ENCODE assay signal across 13 cellular contexts in the genomic region with DNA sequence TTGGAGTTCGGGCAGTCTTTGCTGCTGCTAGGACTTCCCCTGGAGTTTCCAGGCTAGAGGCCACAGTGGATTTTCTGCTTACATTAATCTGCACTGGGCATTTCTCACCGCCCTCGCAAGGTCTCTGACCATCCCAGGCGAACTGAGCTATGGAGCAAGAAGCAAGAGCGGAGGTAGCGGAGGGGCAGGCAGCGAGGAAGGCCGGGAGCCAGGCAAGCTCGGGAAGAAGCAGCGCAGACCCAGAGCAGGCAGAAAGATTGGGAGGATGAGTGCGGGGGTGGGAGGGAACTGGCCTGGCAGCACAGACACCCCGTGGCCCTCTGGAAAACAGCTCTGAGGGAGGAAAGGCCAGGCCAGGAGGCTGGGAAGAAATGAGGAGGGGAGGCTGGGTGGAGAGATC. TPM values are rescaled to one million over a fixed set of nuclear protein-coding genes. Genes with fewer than 3 reads are reported as not detected.
DNase-seq lines count a peak whose midpoint lies in the region; ATAC-seq and TF ChIP-seq lines count a peak whose summit lies in the region.
"Had no signal": no experiment of that assay in that cellular context is flagged by ENCODE, and none has a peak within 500 bp of the region (broad histone marks: within the 10 kb centered on the region; RNA-seq: fewer than 3 reads in every experiment).

No MANE protein-coding gene starts in this region.

- no peak for TF ChIP-seq POLR2A in tibial nerve (IDR thresholded peaks at IDR 0.05)

- peak in 1 of 2 donors; percentile 6 for TF ChIP-seq EP300 in tibial nerve (IDR thresholded peaks at IDR 0.05)

- no peaks in the 10 kb centered on the region for H3K36me3 ChIP-seq in tibial nerve
- H3K36me3 ChIP-seq: HAP-1, upper lobe of left lung had no signal

- no peaks in the 10 kb centered on the region for H3K27me3 ChIP-seq in tibial nerve
- H3K27me3 ChIP-seq: upper lobe of left lung had no signal

- H3K4me1 ChIP-seq in tibial nerve = peaks cover 0 to 89% (median 47%) of the 10 kb centered on the region in 4 donors

- peak overlapping the region in 3 of 4 donors; percentile 64 to 75 (median 66) for H3K27ac ChIP-seq in tibial nerve

- DNase-seq in activated T-cell treated with anti-CD3 and anti-CD28 coated beads, Interleukin-2, amount 50 U/mL, for 24 hours = no peak
- no peak for DNase-seq in activated T-cell treated with anti-CD3 and anti-CD28 coated beads, Interleukin-2, amount 50 U/mL, for 48 hours
- no peak for DNase-seq in activated T-helper 1 cell treated with anti-CD3 and anti-CD28 coated beads, Interleukin-12 subunit alpha, Interleukin-12 subunit beta, Interleukin-2, Interleukin-4 antibody, amounts not matched to agents 30 ng/mL and 10 ng/mL and 1 ng/mL, durations not matched to agents 14 hours and 24 hours and 36 hours (ENCODE audit: low spot score)
- DNase-seq in memory B cell (ENCODE audit: low spot score in 2 of 2) (no peak), tibial nerve (ENCODE audit: low spot score in 2 of 2) (no peak), ureter (ENCODE audit: low spot score) (no peak), NCI-H1105 (lab: John Stamatoyannopoulos, UW) (no peak), GM10248 (ENCODE audit: extremely low spot score) (no peak)
- DNase-seq: kidney glomerular epithelial cell, NCI-H226, SHP77 treated with DMSO at 0.1 percent for 48 hours, upper lobe of left lung had no signal

- CTCF ChIA-PET in GM10248 (lab: Yijun Ruan, JAX) = interaction anchor here (2.6 to 3.8 kb wide), 2 partner anchors 7 to 112 kb away, joined by 10 to 15 read pairs; no protein-coding TSS in a partner anchor

- no peaks in the 10 kb centered on the region for H3K9me3 Mint-ChIP-seq in activated T-cell treated with anti-CD3 and anti-CD28 coated beads, Interleukin-2, amount 50 U/mL, for 24 hours
- H3K9me3 Mint-ChIP-seq in activated T-helper 1 cell treated with anti-CD3 and anti-CD28 coated beads, Interleukin-12 subunit alpha, Interleukin-12 subunit beta, Interleukin-2, Interleukin-4 antibody, amounts not matched to agents 30 ng/mL and 10 ng/mL and 1 ng/mL, durations not matched to agents 14 hours and 24 hours and 36 hours = no peaks in the 10 kb centered on the region
- peaks cover 4% of the 10 kb centered on the region for H3K9me3 Mint-ChIP-seq in memory B cell

- 36 to 52% methylated on average over 12 of the region's 12 CpGs for WGBS in tibial nerve, 2 donors

- H3K27me3 Mint-ChIP-seq in activated T-cell treated with anti-CD3 and anti-CD28 coated beads, Interleukin-2, amount 50 U/mL, for 24 hours = no peaks in the 10 kb centered on the region
- H3K27me3 Mint-ChIP-seq in activated T-helper 1 cell treated with anti-CD3 and anti-CD28 coated beads, Interleukin-12 subunit alpha, Interleukin-12 subunit beta, Interleukin-2, Interleukin-4 antibody, amounts not matched to agents 30 ng/mL and 10 ng/mL and 1 ng/mL, durations not matched to agents 14 hours and 24 hours and 36 hours (ENCODE audit: insufficient read depth) = no peaks in the 10 kb centered on the region
- no peaks in the 10 kb centered on the region for H3K27me3 Mint-ChIP-seq in memory B cell

- intact Hi-C loops in activated T-helper 1 cell treated with anti-CD3 and anti-CD28 coated beads, Interleukin-12 subunit alpha, Interleukin-12 subunit beta, Interleukin-2, Interleukin-4 antibody, amounts not matched to agents 30 ng/mL and 10 ng/mL and 1 ng/mL, durations not matched to agents 14 hours and 24 hours and 36 hours (cut with micrococcal nuclease) = no loop called here

- no peaks in the 10 kb centered on the region for H3K9me3 ChIP-seq in tibial nerve
- H3K9me3 ChIP-seq: HAP-1, upper lobe of left lung had no signal

- peak overlapping the region; percentile 85 for H3K27ac Mint-ChIP-seq in activated T-cell treated with anti-CD3 and anti-CD28 coated beads, Interleukin-2, amount 50 U/mL, for 24 hours
- peak overlapping the region; percentile 88 for H3K27ac Mint-ChIP-seq in activated T-helper 1 cell treated with anti-CD3 and anti-CD28 coated beads, Interleukin-12 subunit alpha, Interleukin-12 subunit beta, Interleukin-2, Interleukin-4 antibody, amounts not matched to agents 30 ng/mL and 10 ng/mL and 1 ng/mL, durations not matched to agents 14 hours and 24 hours and 36 hours
- H3K27ac Mint-ChIP-seq in memory B cell = peak overlapping the region; percentile 67

- peaks cover 74% of the 10 kb centered on the region for H3K4me1 Mint-ChIP-seq in activated T-cell treated with anti-CD3 and anti-CD28 coated beads, Interleukin-2, amount 50 U/mL, for 24 hours (ENCODE audit: low read depth)
- peaks cover 77% of the 10 kb centered on the region for H3K4me1 Mint-ChIP-seq in activated T-helper 1 cell treated with anti-CD3 and anti-CD28 coated beads, Interleukin-12 subunit alpha, Interleukin-12 subunit beta, Interleukin-2, Interleukin-4 antibody, amounts not matched to agents 30 ng/mL and 10 ng/mL and 1 ng/mL, durations not matched to agents 14 hours and 24 hours and 36 hours (ENCODE audit: low read depth)
- H3K4me1 Mint-ChIP-seq in memory B cell = peaks cover 65% of the 10 kb centered on the region

- POLR2A ChIA-PET in GM10248 (lab: Yijun Ruan, JAX) = interaction anchor here (0.5 kb wide), 1 partner anchor 332 kb away, joined by 4 read pairs; no protein-coding TSS in a partner anchor

- peaks cover 82% of the 10 kb centered on the region for H3K36me3 Mint-ChIP-seq in activated T-cell treated with anti-CD3 and anti-CD28 coated beads, Interleukin-2, amount 50 U/mL, for 24 hours (ENCODE audit: low read depth)
- peaks cover 69% of the 10 kb centered on the region for H3K36me3 Mint-ChIP-seq in activated T-helper 1 cell treated with anti-CD3 and anti-CD28 coated beads, Interleukin-12 subunit alpha, Interleukin-12 subunit beta, Interleukin-2, Interleukin-4 antibody, amounts not matched to agents 30 ng/mL and 10 ng/mL and 1 ng/mL, durations not matched to agents 14 hours and 24 hours and 36 hours (ENCODE audit: low read depth)
- H3K36me3 Mint-ChIP-seq in memory B cell = peaks cover 48% of the 10 kb centered on the region

- H3K4me3 Mint-ChIP-seq in activated T-cell treated with anti-CD3 and anti-CD28 coated beads, Interleukin-2, amount 50 U/mL, for 24 hours = peak overlapping the region; percentile 97
- peak overlapping the region; percentile 96 for H3K4me3 Mint-ChIP-seq in activated T-helper 1 cell treated with anti-CD3 and anti-CD28 coated beads, Interleukin-12 subunit alpha, Interleukin-12 subunit beta, Interleukin-2, Interleukin-4 antibody, amounts not matched to agents 30 ng/mL and 10 ng/mL and 1 ng/mL, durations not matched to agents 14 hours and 24 hours and 36 hours
- peak overlapping the region; percentile 81 for H3K4me3 Mint-ChIP-seq in memory B cell

- TF ChIP-seq CTCF in tibial nerve (IDR thresholded peaks at IDR 0.05) = no peak
- no peak for TF ChIP-seq CTCF in GM10248 (IDR thresholded peaks at IDR 0.05; ENCODE audit: control extremely low read depth, extremely low read depth, low read depth, missing control alignments)

- no peak overlapping the region for H3K4me3 ChIP-seq in tibial nerve
- H3K4me3 ChIP-seq: HAP-1 had no signal

- ATAC-seq in memory B cell (ENCODE audit: low read depth) = no peak

RNA-seq across cellular contexts. Expression of a gene that starts 3.8 kb away (rescaled TPM):
- total RNA-seq in activated T-helper 1 cell treated with anti-CD3 and anti-CD28 coated beads, Interleukin-12 subunit alpha, Interleukin-12 subunit beta, Interleukin-2, Interleukin-4 antibody, amounts not matched to agents 30 ng/mL and 10 ng/mL and 1 ng/mL, durations not matched to agents 14 hours and 24 hours and 36 hours = 531 and 535 TPM in 2 replicates
- total RNA-seq in tibial nerve (10 to 100 TPM; 29.9 to 84.9 (median 52.6) TPM), ureter (79.6 TPM)

RNA-seq across cellular contexts. Expression of a gene that starts 34.2 kb away (rescaled TPM):
- total RNA-seq in activated T-helper 1 cell treated with anti-CD3 and anti-CD28 coated beads, Interleukin-12 subunit alpha, Interleukin-12 subunit beta, Interleukin-2, Interleukin-4 antibody, amounts not matched to agents 30 ng/mL and 10 ng/mL and 1 ng/mL, durations not matched to agents 14 hours and 24 hours and 36 hours = 39.3 and 42.6 TPM in 2 replicates
- total RNA-seq in tibial nerve (10 to 100 TPM; 60.1 to 75.3 (median 66.0) TPM), ureter (55.9 TPM)
